In the genomic region with DNA sequence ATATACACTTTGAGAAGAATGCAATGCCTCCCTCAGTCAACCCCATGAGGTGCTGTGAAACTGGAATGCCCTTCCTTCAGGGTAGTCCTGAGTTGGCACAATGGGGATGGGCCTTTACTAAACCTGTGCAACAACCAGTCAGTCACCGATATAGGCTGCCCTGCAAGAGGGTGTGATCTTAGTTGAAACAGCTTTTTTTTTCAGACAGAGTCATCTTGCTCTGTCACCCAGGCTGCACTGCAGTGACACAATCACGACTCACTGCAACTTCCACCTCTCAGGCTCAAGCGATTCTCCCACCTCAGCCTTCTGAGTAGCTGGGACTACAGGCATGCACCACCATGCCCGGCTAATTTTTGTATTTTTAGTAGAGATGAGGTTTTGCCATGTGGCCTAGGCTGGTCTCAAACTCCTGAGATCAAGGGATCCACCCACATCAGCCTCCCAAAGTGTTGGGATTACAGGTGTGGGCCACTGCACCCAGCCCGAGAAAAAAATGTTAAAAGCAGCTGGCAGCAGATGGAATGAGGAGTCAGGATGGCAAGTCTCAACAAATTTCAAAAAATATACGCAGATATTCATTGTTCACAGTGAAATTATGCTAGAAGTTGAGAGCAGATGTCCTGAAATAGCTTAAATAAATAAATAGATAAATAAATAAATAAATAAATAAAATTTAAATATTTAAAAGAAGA, we compare ENCODE assay signal across 11 cellular contexts. TPM values are rescaled to one million over a fixed set of nuclear protein-coding genes. Genes with fewer than 3 reads are reported as not detected.
A peak's percentile ranks its signal among the peaks of the same experiment; 100 is the strongest.
DNase-seq lines count a peak whose midpoint lies in the region; ATAC-seq and TF ChIP-seq lines count a peak whose summit lies in the region.
"Had no signal": no experiment of that assay in that cellular context is flagged by ENCODE, and none has a peak within 500 bp of the region (broad histone marks: within the 10 kb centered on the region; RNA-seq: fewer than 3 reads in every experiment).

No MANE protein-coding gene starts in this region.

- DNase-seq in NOMO-1 (lab: John Stamatoyannopoulos, UW; ENCODE audit: unreplicated experiment in 2 of 2) (peak; percentile 21 to 22), NOMO-1 treated with dmso at 0.1 percent for 144 hours (lab: John Stamatoyannopoulos, UW; ENCODE audit: unreplicated experiment) (no peak), RPMI7951 (ENCODE audit: low read depth) (peak; percentile 61), epithelial cell of proximal tubule (ENCODE audit: low read depth) (peak; percentile 39), NCI-H1436 (lab: John Stamatoyannopoulos, UW) (no peak), GM10266 (ENCODE audit: extremely low spot score) (no peak)
- peak in 2 of 3 experiments; percentile 10 to 18 for DNase-seq in stimulated activated CD4-positive, alpha-beta T cell treated with anti-CD3 and anti-CD28 coated beads, TNF-alpha, amount 100 ng/mL, for 4 hours (ENCODE audit: low read depth in 3 of 3)
- DNase-seq: gastrocnemius medialis, NCI-H510A treated with DMSO at 0.1 percent for 48 hours had no signal

- H3K4me3 ChIP-seq in epithelial cell of proximal tubule (ENCODE audit: low read depth, low read length): no peak overlapping the region
- H3K4me3 ChIP-seq: gastrocnemius medialis, thoracic aorta had no signal

- TF ChIP-seq CTCF in epithelial cell of proximal tubule (conservative IDR thresholded peaks at IDR 0.05; ENCODE audit: low read depth, low read length) (no peak), GM10266 (IDR thresholded peaks at IDR 0.05; ENCODE audit: control insufficient read depth, insufficient read depth, low read depth, missing control alignments) (no peak)

- ATAC-seq in GM21528 (IDR thresholded peaks at IDR 0.05; ENCODE audit: low FRiP score, unreplicated experiment): no peak
- ATAC-seq: gastrocnemius medialis had no signal

RNA-seq across cellular contexts. Expression of gene MYO5A, which starts 31.8 kb away (rescaled TPM):
- 49.1 and 54.3 TPM in 2 replicates for total RNA-seq in RPMI7951 (2014; rRNA removed; shearing (Covaris generic))
- 11.8 and 15.7 TPM in 2 replicates for total RNA-seq in epithelial cell of proximal tubule

Comparison
In these comparisons a context has a peak if more than half of its experiments do, and no peak if none do; other contexts are left out.
1. DNase-seq: peak in NOMO-1 (2 of 2), RPMI7951 (single experiment), epithelial cell of proximal tubule (single experiment) and stimulated activated CD4-positive, alpha-beta T cell treated with anti-CD3 and anti-CD28 coated beads, TNF-alpha, amount 100 ng/mL, for 4 hours (2 of 3); none in NOMO-1 treated with dmso at 0.1 percent for 144 hours (single experiment), NCI-H1436 (single experiment) and GM10266 (single experiment).